ENCODE assay signal across 19 cellular contexts in the genomic region with DNA sequence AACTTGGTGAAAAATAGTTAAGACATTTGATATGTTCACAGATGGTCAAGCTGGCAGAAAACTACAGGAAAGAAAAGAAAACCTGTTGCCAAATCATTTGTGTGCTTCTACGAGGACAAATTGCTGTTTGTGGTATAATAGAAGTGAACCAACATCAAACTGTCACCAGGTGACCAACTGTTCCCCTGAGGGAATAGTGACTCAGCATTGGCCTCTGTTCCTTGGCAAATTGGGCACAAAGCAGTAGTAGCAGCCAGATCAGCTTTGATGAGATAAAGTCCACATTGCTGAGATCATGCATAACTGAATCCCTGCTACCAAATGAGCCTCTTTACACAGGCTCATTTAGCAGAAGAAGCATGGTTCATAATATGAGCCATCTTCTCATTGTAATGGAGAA.
A peak's percentile ranks its signal among the peaks of the same experiment; 100 is the strongest.
DNase-seq lines count a peak whose midpoint lies in the region; FAIRE-seq and TF ChIP-seq lines count a peak whose summit lies in the region.
"Had no signal": no experiment of that assay in that cellular context is flagged by ENCODE, and none has a peak within 500 bp of the region (broad histone marks: within the 10 kb centered on the region; RNA-seq: fewer than 3 reads in every experiment).

No MANE protein-coding gene starts in this region.

- H3K27me3 ChIP-seq in osteoblast (ENCODE audit: insufficient read depth, low read length) = no peaks in the 10 kb centered on the region

- H3K4me1 Mint-ChIP-seq in activated T-helper 2 cell treated with anti-CD3 and anti-CD28 coated beads, Interferon-gamma antibody, Interleukin-2, Interleukin-4, amounts not matched to agents 10 μg/mL and 5 μg/mL and 100 μg/mL, durations not matched to agents 14 hours and 24 hours and 36 hours (ENCODE audit: low read depth) = no peaks in the 10 kb centered on the region
- H3K4me1 Mint-ChIP-seq: activated naive CD8-positive, alpha-beta T cell treated with anti-CD3 and anti-CD28 coated beads, Interleukin-2, amount 10 ng/mL, durations not matched to agents 7 days and 5 days; naive B cell had no signal

- no peaks in the 10 kb centered on the region for H3K79me2 ChIP-seq in osteoblast (ENCODE audit: insufficient read depth, low read length)

- peaks cover 45% of the 10 kb centered on the region for H3K4me1 ChIP-seq in osteoblast (ENCODE audit: insufficient read depth, low read length)
- H3K4me1 ChIP-seq in kidney (ENCODE audit: control insufficient read depth in 1 of 2, insufficient read depth in 1 of 2, low read depth in 1 of 2, low read length in 2 of 2) = no peaks in the 10 kb centered on the region

- DNase-seq in NCI-H2171 treated with DMSO at 0.1 percent for 48 hours (lab: John Stamatoyannopoulos, UW) (peak; percentile 11), NCI-H2171 (lab: John Stamatoyannopoulos, UW) (no peak), M059J (ENCODE audit: low read depth) (peak; percentile 97), astrocyte of the hippocampus (ENCODE audit: low read depth, low spot score) (peak; percentile 69), osteoblast (ENCODE audit: insufficient read length, low spot score, missing footprints) (peak; percentile 1), kidney (no peak)
- no peak for DNase-seq in activated T-cell treated with anti-CD3 and anti-CD28 coated beads, Interleukin-2, amount 50 U/mL, for 48 hours
- no peak for DNase-seq in activated T-helper 2 cell treated with anti-CD3 and anti-CD28 coated beads, Interferon-gamma antibody, Interleukin-2, Interleukin-4, amounts not matched to agents 10 μg/mL and 5 μg/mL and 100 μg/mL, durations not matched to agents 14 hours and 24 hours and 36 hours (ENCODE audit: low spot score)
- DNase-seq: ACHN; activated naive CD8-positive, alpha-beta T cell treated with anti-CD3 and anti-CD28 coated beads, Interleukin-2, amount 10 ng/mL, durations not matched to agents 7 days and 5 days; dermis blood vessel endothelial cell; DMS79; foreskin melanocyte; naive B cell; NK-92 treated with Interleukin-12 subunit alpha and Interleukin-12 subunit beta, amount 100 ng/mL, for 24 hours had no signal

- H3K27ac Mint-ChIP-seq in activated T-helper 2 cell treated with anti-CD3 and anti-CD28 coated beads, Interferon-gamma antibody, Interleukin-2, Interleukin-4, amounts not matched to agents 10 μg/mL and 5 μg/mL and 100 μg/mL, durations not matched to agents 14 hours and 24 hours and 36 hours = no peak overlapping the region
- H3K27ac Mint-ChIP-seq: activated naive CD8-positive, alpha-beta T cell treated with anti-CD3 and anti-CD28 coated beads, Interleukin-2, amount 10 ng/mL, durations not matched to agents 7 days and 5 days; naive B cell; type B pancreatic cell had no signal

- intact Hi-C loops in activated T-helper 2 cell treated with anti-CD3 and anti-CD28 coated beads, Interferon-gamma antibody, Interleukin-2, Interleukin-4, amounts not matched to agents 10 μg/mL and 5 μg/mL and 100 μg/mL, durations not matched to agents 14 hours and 24 hours and 36 hours (cut with micrococcal nuclease) = no loop called here
- intact Hi-C loops in kidney (cut with DNase I) = no loop called here

- H3K27ac ChIP-seq in osteoblast (ENCODE audit: low read depth, low read length) (peak overlapping the region; percentile 77), kidney (ENCODE audit: low read depth in 2 of 2, low read length in 2 of 2) (no peak overlapping the region)
- H3K27ac ChIP-seq: HL-60, SK-N-MC had no signal

- H3K9me3 ChIP-seq in osteoblast (ENCODE audit: low read depth, low read length) = no peaks in the 10 kb centered on the region
- H3K9me3 ChIP-seq in kidney (ENCODE audit: control insufficient read depth in 1 of 2, low read length in 2 of 2) = no peaks in the 10 kb centered on the region

- H3K4me3 ChIP-seq in osteoblast (ENCODE audit: insufficient read depth, low read length) (no peak overlapping the region), kidney (ENCODE audit: low read length in 2 of 2) (no peak overlapping the region)
- H3K4me3 ChIP-seq: SK-N-MC had no signal

- no peak overlapping the region for H3K9ac ChIP-seq in kidney (ENCODE audit: low read length in 2 of 2)

- no peak overlapping the region for H2AFZ ChIP-seq in osteoblast (ENCODE audit: low read length)

- peaks cover 9% of the 10 kb centered on the region for H3K9me3 Mint-ChIP-seq in activated T-helper 2 cell treated with anti-CD3 and anti-CD28 coated beads, Interferon-gamma antibody, Interleukin-2, Interleukin-4, amounts not matched to agents 10 μg/mL and 5 μg/mL and 100 μg/mL, durations not matched to agents 14 hours and 24 hours and 36 hours
- H3K9me3 Mint-ChIP-seq: type B pancreatic cell had no signal

- H3K4me3 Mint-ChIP-seq in activated T-helper 2 cell treated with anti-CD3 and anti-CD28 coated beads, Interferon-gamma antibody, Interleukin-2, Interleukin-4, amounts not matched to agents 10 μg/mL and 5 μg/mL and 100 μg/mL, durations not matched to agents 14 hours and 24 hours and 36 hours (ENCODE audit: low read depth) = no peak overlapping the region
- H3K4me3 Mint-ChIP-seq: activated naive CD8-positive, alpha-beta T cell treated with anti-CD3 and anti-CD28 coated beads, Interleukin-2, amount 10 ng/mL, durations not matched to agents 7 days and 5 days; naive B cell; type B pancreatic cell had no signal

- no peak overlapping the region for H3K4me2 ChIP-seq in osteoblast (ENCODE audit: insufficient read depth, low read length)

- H3K36me3 ChIP-seq in osteoblast (ENCODE audit: insufficient read depth, low read length) (no peaks in the 10 kb centered on the region), kidney (ENCODE audit: control insufficient read depth in 1 of 2, insufficient read depth in 2 of 2, low read length in 2 of 2) (no peaks in the 10 kb centered on the region)

- no peaks in the 10 kb centered on the region for H3K36me3 Mint-ChIP-seq in activated T-helper 2 cell treated with anti-CD3 and anti-CD28 coated beads, Interferon-gamma antibody, Interleukin-2, Interleukin-4, amounts not matched to agents 10 μg/mL and 5 μg/mL and 100 μg/mL, durations not matched to agents 14 hours and 24 hours and 36 hours (ENCODE audit: low read depth)
- H3K36me3 Mint-ChIP-seq: activated naive CD8-positive, alpha-beta T cell treated with anti-CD3 and anti-CD28 coated beads, Interleukin-2, amount 10 ng/mL, durations not matched to agents 7 days and 5 days; naive B cell; type B pancreatic cell had no signal

- no peaks in the 10 kb centered on the region for H4K20me1 ChIP-seq in osteoblast (ENCODE audit: insufficient read depth, low read length)

- H3K27me3 Mint-ChIP-seq in activated T-helper 2 cell treated with anti-CD3 and anti-CD28 coated beads, Interferon-gamma antibody, Interleukin-2, Interleukin-4, amounts not matched to agents 10 μg/mL and 5 μg/mL and 100 μg/mL, durations not matched to agents 14 hours and 24 hours and 36 hours (ENCODE audit: low read depth) = no peaks in the 10 kb centered on the region
- H3K27me3 Mint-ChIP-seq: activated naive CD8-positive, alpha-beta T cell treated with anti-CD3 and anti-CD28 coated beads, Interleukin-2, amount 10 ng/mL, durations not matched to agents 7 days and 5 days; naive B cell; type B pancreatic cell had no signal

- TF ChIP-seq CTCF in osteoblast (IDR thresholded peaks at IDR 0.05; ENCODE audit: extremely low read depth, low read depth, low read length) (no peak), kidney (IDR thresholded peaks at IDR 0.05; ENCODE audit: borderline replicate concordance, extremely low read depth, insufficient read depth) (no peak)

- no peak for FAIRE-seq in kidney (lab: Jason Lieb, UNC)
- FAIRE-seq: GM12892 had no signal

Comparison
In these comparisons a context has a peak if more than half of its experiments do, and no peak if none do; other contexts are left out.
1. DNase-seq: peak in NCI-H2171 treated with DMSO at 0.1 percent for 48 hours (single experiment), M059J (single experiment), astrocyte of the hippocampus (single experiment) and osteoblast (single experiment); none in NCI-H2171 (single experiment), activated T-cell treated with anti-CD3 and anti-CD28 coated beads, Interleukin-2, amount 50 U/mL, for 48 hours (0 of 2), activated T-helper 2 cell treated with anti-CD3 and anti-CD28 coated beads, Interferon-gamma antibody, Interleukin-2, Interleukin-4, amounts not matched to agents 10 μg/mL and 5 μg/mL and 100 μg/mL, durations not matched to agents 14 hours and 24 hours and 36 hours (single experiment) and kidney (single experiment).